ENCODE assay signal across 20 cellular contexts in genomic region chr21:20639026-20639425, GRCh38.
"Had no signal": no experiment of that assay in that cellular context is flagged by ENCODE, and none has a peak within 500 bp of the region (broad histone marks: within the 10 kb centered on the region; RNA-seq: fewer than 3 reads in every experiment).

No MANE protein-coding gene starts in this region.

- H3K4me1 Mint-ChIP-seq: activated B cell treated with CpG ODN at 0.5 μM for 24 hours; activated CD4-positive, alpha-beta memory T cell treated with anti-CD3 and anti-CD28 coated beads, Interleukin-2, amount 10 ng/mL, durations not matched to agents 7 days and 5 days; activated CD8-positive, alpha-beta memory T cell treated with anti-CD3 and anti-CD28 coated beads, Interleukin-2, amount 10 ng/mL, durations not matched to agents 7 days and 5 days; activated naive CD8-positive, alpha-beta T cell treated with anti-CD3 and anti-CD28 coated beads for 36 hours; natural killer cell; stimulated activated naive B cell treated with anti-CD40 and anti-IgM and Interleukin-4, amounts not matched to agents 10 μg/mL and 1 μg/mL and 100 μg/mL, for 72 hours had no signal

- H3K27me3 Mint-ChIP-seq: activated B cell treated with CpG ODN at 0.5 μM for 24 hours; activated CD4-positive, alpha-beta memory T cell treated with anti-CD3 and anti-CD28 coated beads, Interleukin-2, amount 10 ng/mL, durations not matched to agents 7 days and 5 days; activated CD8-positive, alpha-beta memory T cell treated with anti-CD3 and anti-CD28 coated beads, Interleukin-2, amount 10 ng/mL, durations not matched to agents 7 days and 5 days; activated naive CD8-positive, alpha-beta T cell treated with anti-CD3 and anti-CD28 coated beads for 36 hours; stimulated activated naive B cell treated with anti-CD40 and anti-IgM and Interleukin-4, amounts not matched to agents 10 μg/mL and 1 μg/mL and 100 μg/mL, for 72 hours had no signal

- H3K4me3 Mint-ChIP-seq: activated B cell treated with CpG ODN at 0.5 μM for 24 hours; activated CD4-positive, alpha-beta memory T cell treated with anti-CD3 and anti-CD28 coated beads, Interleukin-2, amount 10 ng/mL, durations not matched to agents 7 days and 5 days; activated CD8-positive, alpha-beta memory T cell treated with anti-CD3 and anti-CD28 coated beads, Interleukin-2, amount 10 ng/mL, durations not matched to agents 7 days and 5 days; activated naive CD8-positive, alpha-beta T cell treated with anti-CD3 and anti-CD28 coated beads for 36 hours; natural killer cell; stimulated activated naive B cell treated with anti-CD40 and anti-IgM and Interleukin-4, amounts not matched to agents 10 μg/mL and 1 μg/mL and 100 μg/mL, for 72 hours had no signal

- H3K36me3 Mint-ChIP-seq: activated CD8-positive, alpha-beta memory T cell treated with anti-CD3 and anti-CD28 coated beads, Interleukin-2, amount 10 ng/mL, durations not matched to agents 7 days and 5 days; activated naive CD8-positive, alpha-beta T cell treated with anti-CD3 and anti-CD28 coated beads for 36 hours; natural killer cell; stimulated activated naive B cell treated with anti-CD40 and anti-IgM and Interleukin-4, amounts not matched to agents 10 μg/mL and 1 μg/mL and 100 μg/mL, for 72 hours had no signal

- H3K4me3 ChIP-seq: body of pancreas, lower lobe of right lung, pancreas, sigmoid colon, spleen had no signal

- H3K27ac Mint-ChIP-seq: activated B cell treated with CpG ODN at 0.5 μM for 24 hours; activated CD4-positive, alpha-beta memory T cell treated with anti-CD3 and anti-CD28 coated beads, Interleukin-2, amount 10 ng/mL, durations not matched to agents 7 days and 5 days; activated CD8-positive, alpha-beta memory T cell treated with anti-CD3 and anti-CD28 coated beads, Interleukin-2, amount 10 ng/mL, durations not matched to agents 7 days and 5 days; activated naive CD8-positive, alpha-beta T cell treated with anti-CD3 and anti-CD28 coated beads for 36 hours; natural killer cell; stimulated activated naive B cell treated with anti-CD40 and anti-IgM and Interleukin-4, amounts not matched to agents 10 μg/mL and 1 μg/mL and 100 μg/mL, for 72 hours had no signal

- ATAC-seq: activated CD8-positive, alpha-beta memory T cell treated with anti-CD3 and anti-CD28 coated beads, Interleukin-2, amount 10 ng/mL, durations not matched to agents 7 days and 5 days; body of pancreas; esophagus mucosa; lower lobe of right lung; natural killer cell; pancreas; stimulated activated naive B cell treated with anti-CD40 and anti-IgM and Interleukin-4, amounts not matched to agents 10 μg/mL and 1 μg/mL and 100 μg/mL, for 72 hours had no signal

- DNase-seq: activated B cell treated with CpG ODN at 0.5 μM for 24 hours; activated CD4-positive, alpha-beta memory T cell treated with anti-CD3 and anti-CD28 coated beads, Interleukin-2, amount 10 ng/mL, durations not matched to agents 7 days and 5 days; activated CD4-positive, alpha-beta T cell treated with anti-CD3 and anti-CD28 coated beads for 4 hours; activated CD8-positive, alpha-beta memory T cell treated with anti-CD3 and anti-CD28 coated beads, Interleukin-2, amount 10 ng/mL, durations not matched to agents 7 days and 5 days; activated naive CD8-positive, alpha-beta T cell treated with anti-CD3 and anti-CD28 coated beads for 36 hours; amygdala; body of pancreas; central memory CD4-positive, alpha-beta T cell; cortex of kidney; effector CD4-positive, alpha-beta T cell; foreskin melanocyte; hypothalamus; lower lobe of right lung; natural killer cell; pancreas; sigmoid colon; spleen; stimulated activated CD4-positive, alpha-beta T cell treated with anti-CD3 and anti-CD28 coated beads, Interleukin-4, amount 100 ng/mL, for 4 hours; stimulated activated naive B cell treated with anti-CD40 and anti-IgM and Interleukin-4, amounts not matched to agents 10 μg/mL and 1 μg/mL and 100 μg/mL, for 72 hours had no signal
